ENCODE assay signal across 8 cellular contexts in the genomic region with DNA sequence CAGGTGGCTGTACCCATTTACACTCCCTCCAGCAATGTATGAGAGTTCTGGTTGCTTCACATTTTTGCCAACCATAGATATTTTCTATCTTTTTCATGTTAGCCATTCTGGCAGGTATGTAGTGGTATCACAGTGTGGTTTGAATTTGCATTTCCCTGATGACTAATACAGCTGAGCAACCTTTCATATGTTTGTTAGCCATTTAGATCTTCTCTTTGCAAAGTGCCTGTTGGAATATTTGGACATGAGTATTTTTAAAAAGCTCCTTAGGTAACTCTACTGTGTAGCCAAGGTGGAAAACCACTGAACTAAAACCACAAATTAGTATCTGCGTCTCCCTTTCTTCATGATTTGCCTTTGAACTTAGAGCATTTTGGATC. TPM values are rescaled to one million over a fixed set of nuclear protein-coding genes. Genes with fewer than 3 reads are reported as not detected.
DNase-seq lines count a peak whose midpoint lies in the region; ATAC-seq and TF ChIP-seq lines count a peak whose summit lies in the region.

No MANE protein-coding gene starts in this region.

- H3K4me3 Mint-ChIP-seq in activated T-cell treated with anti-CD3 and anti-CD28 coated beads, Interleukin-2, amount 50 U/mL, for 4 hours = peak overlapping the region; percentile 14
- no peak overlapping the region for H3K4me3 Mint-ChIP-seq in stimulated activated naive B cell treated with anti-CD40 and anti-IgM and Interleukin-4, amounts not matched to agents 10 μg/mL and 1 μg/mL and 100 μg/mL, for 72 hours

- peak overlapping the region; percentile 9 for H3K27ac Mint-ChIP-seq in stimulated activated naive B cell treated with anti-CD40 and anti-IgM and Interleukin-4, amounts not matched to agents 10 μg/mL and 1 μg/mL and 100 μg/mL, for 72 hours

- DNase-seq in activated T-cell treated with anti-CD3 and anti-CD28 coated beads, Interleukin-2, amount 50 U/mL, for 4 hours = no peak
- DNase-seq in activated T-cell treated with anti-CD3 and anti-CD28 coated beads, Interleukin-2, amount 50 U/mL, for 1 hour = no peak
- DNase-seq in brain microvascular endothelial cell (no peak), psoas muscle (no peak), midbrain (lab: John Stamatoyannopoulos, UW) (no peak)
- DNase-seq in stimulated activated naive B cell treated with anti-CD40 and anti-IgM and Interleukin-4, amounts not matched to agents 10 μg/mL and 1 μg/mL and 100 μg/mL, for 72 hours = no peak
- DNase-seq in stimulated activated CD4-positive, alpha-beta T cell treated with anti-CD3 and anti-CD28 coated beads, Interleukin-4, amount 100 ng/mL, for 4 hours = no peak

- no peak for TF ChIP-seq CTCF in brain microvascular endothelial cell (IDR thresholded peaks at IDR 0.05; ENCODE audit: low read depth, low read length, missing control alignments)
- no peak for TF ChIP-seq CTCF in psoas muscle (IDR thresholded peaks at IDR 0.05)

- peak; percentile 75 to 77 for ATAC-seq in activated T-cell treated with anti-CD3 and anti-CD28 coated beads, Interleukin-2, amount 50 U/mL, for 4 hours
- ATAC-seq in HG03469 (IDR thresholded peaks at IDR 0.05; ENCODE audit: unreplicated experiment) (peak; percentile 42), psoas muscle (no peak)
- ATAC-seq in stimulated activated naive B cell treated with anti-CD40 and anti-IgM and Interleukin-4, amounts not matched to agents 10 μg/mL and 1 μg/mL and 100 μg/mL, for 72 hours (replicated peaks) = no peak

- H3K36me3 ChIP-seq in brain microvascular endothelial cell (replicated peaks) = no peaks in the 10 kb centered on the region
- no peaks in the 10 kb centered on the region for H3K36me3 ChIP-seq in psoas muscle (ENCODE audit: insufficient read depth in 1 of 2, low read depth in 1 of 2)

- in situ Hi-C loops in brain microvascular endothelial cell (cut with HindIII; ENCODE audit: low pct_ligation_motif_present, low sequenced_read_pairs) = no loop called here

- no peaks in the 10 kb centered on the region for H3K27me3 Mint-ChIP-seq in activated T-cell treated with anti-CD3 and anti-CD28 coated beads, Interleukin-2, amount 50 U/mL, for 4 hours (ENCODE audit: low read depth)
- H3K27me3 Mint-ChIP-seq in stimulated activated naive B cell treated with anti-CD40 and anti-IgM and Interleukin-4, amounts not matched to agents 10 μg/mL and 1 μg/mL and 100 μg/mL, for 72 hours = no peaks in the 10 kb centered on the region

- H3K27me3 ChIP-seq in brain microvascular endothelial cell (replicated peaks) (no peaks in the 10 kb centered on the region), psoas muscle (ENCODE audit: insufficient read depth in 3 of 3, low read length in 2 of 3) (no peaks in the 10 kb centered on the region)

- 80 to 92% (median 83%) methylated on average over 1 of the region's 1 CpG for WGBS in psoas muscle, 3 donors

- H3K4me1 Mint-ChIP-seq in activated T-cell treated with anti-CD3 and anti-CD28 coated beads, Interleukin-2, amount 50 U/mL, for 4 hours (ENCODE audit: low read depth) = peaks cover 92% of the 10 kb centered on the region
- H3K4me1 Mint-ChIP-seq in stimulated activated naive B cell treated with anti-CD40 and anti-IgM and Interleukin-4, amounts not matched to agents 10 μg/mL and 1 μg/mL and 100 μg/mL, for 72 hours = peaks cover 76 to 91% of the 10 kb centered on the region in 2 donors

- H3K9me3 Mint-ChIP-seq in activated T-cell treated with anti-CD3 and anti-CD28 coated beads, Interleukin-2, amount 50 U/mL, for 4 hours = no peaks in the 10 kb centered on the region
- no peaks in the 10 kb centered on the region for H3K9me3 Mint-ChIP-seq in stimulated activated naive B cell treated with anti-CD40 and anti-IgM and Interleukin-4, amounts not matched to agents 10 μg/mL and 1 μg/mL and 100 μg/mL, for 72 hours

- no peaks in the 10 kb centered on the region for H3K9me3 ChIP-seq in psoas muscle

- H3K27ac ChIP-seq in brain microvascular endothelial cell (peak overlapping the region; percentile 88), psoas muscle (no peak overlapping the region)

- H3K4me3 ChIP-seq in brain microvascular endothelial cell (ENCODE audit: low read depth, low read length) (no peak overlapping the region), psoas muscle (no peak overlapping the region)

- peaks cover 37% of the 10 kb centered on the region for H3K4me1 ChIP-seq in psoas muscle

- H3K36me3 Mint-ChIP-seq in activated T-cell treated with anti-CD3 and anti-CD28 coated beads, Interleukin-2, amount 50 U/mL, for 4 hours (ENCODE audit: insufficient read depth) = peaks cover 24% of the 10 kb centered on the region
- peaks cover 8 to 27% of the 10 kb centered on the region in 2 donors for H3K36me3 Mint-ChIP-seq in stimulated activated naive B cell treated with anti-CD40 and anti-IgM and Interleukin-4, amounts not matched to agents 10 μg/mL and 1 μg/mL and 100 μg/mL, for 72 hours

- intact Hi-C loops in psoas muscle (cut with DNase I) = no loop called here

RNA-seq across cellular contexts. Expression of a gene that starts 31.9 kb away (rescaled TPM):
- total RNA-seq in activated T-cell treated with anti-CD3 and anti-CD28 coated beads, Interleukin-2, amount 50 U/mL, for 4 hours = 100 to 1,000 TPM; 342 to 390 (median 377) TPM
- 10 to 100 TPM in 3 of 4 donors, 1 to 10 TPM in 1; 5.5 to 18.8 (median 13.7) TPM for total RNA-seq in psoas muscle
- polyA plus RNA-seq in psoas muscle = 10 to 100 TPM in 1 of 3 donors, 1 to 10 TPM in 2; 4.7 to 11.8 (median 4.9) TPM

Comparison
In these comparisons a context has a peak if more than half of its experiments do, and no peak if none do; other contexts are left out.
1. ATAC-seq: peak in activated T-cell treated with anti-CD3 and anti-CD28 coated beads, Interleukin-2, amount 50 U/mL, for 4 hours (2 of 2) and HG03469 (single experiment); none in stimulated activated naive B cell treated with anti-CD40 and anti-IgM and Interleukin-4, amounts not matched to agents 10 μg/mL and 1 μg/mL and 100 μg/mL, for 72 hours (0 of 2) and psoas muscle (0 of 4).
2. RNA of a gene that starts 31.9 kb away (total RNA-seq): 342 to 390 TPM in activated T-cell treated with anti-CD3 and anti-CD28 coated beads, Interleukin-2, amount 50 U/mL, for 4 hours; 5.5 to 18.8 TPM in psoas muscle; every median in the first group is over 10 times any median in the second.